28 cellular contexts compared by ENCODE assay signal in genomic region chr2:37816036-37816435, GRCh38.
"Had no signal": no experiment of that assay in that cellular context is flagged by ENCODE, and none has a peak within 500 bp of the region (broad histone marks: within the 10 kb centered on the region; RNA-seq: fewer than 3 reads in every experiment).

No MANE protein-coding gene starts in this region.

- H3K36me3 ChIP-seq: heart right ventricle, left lung, lower lobe of right lung, pancreas, suprapubic skin, thoracic aorta, tibial artery, upper lobe of right lung, uterus had no signal

- H3K4me3 Mint-ChIP-seq: mesothelial cell of epicardium; natural killer cell; stimulated activated effector memory CD8-positive, alpha-beta T cell treated with anti-CD3 and anti-CD28 coated beads, Interleukin-12 subunit alpha, Interleukin-12 subunit beta, amount 100 ng/mL, for 72 hours; stimulated activated naive CD8-positive, alpha-beta T cell treated with anti-CD3 and anti-CD28 coated beads, Interleukin-15, Interleukin-2, amounts not matched to agents 100 ng/mL and 50 ng/mL, for 24 hours had no signal

- H3K27me3 ChIP-seq: heart right ventricle, left lung, pancreas, suprapubic skin, tibial artery, upper lobe of right lung, uterus had no signal

- H3K27ac Mint-ChIP-seq: mesothelial cell of epicardium; naive B cell; natural killer cell; stimulated activated effector memory CD8-positive, alpha-beta T cell treated with anti-CD3 and anti-CD28 coated beads, Interleukin-12 subunit alpha, Interleukin-12 subunit beta, amount 100 ng/mL, for 72 hours; stimulated activated naive CD8-positive, alpha-beta T cell treated with anti-CD3 and anti-CD28 coated beads, Interleukin-15, Interleukin-2, amounts not matched to agents 100 ng/mL and 50 ng/mL, for 24 hours had no signal

- H3K27me3 Mint-ChIP-seq: naive B cell; stimulated activated naive CD8-positive, alpha-beta T cell treated with anti-CD3 and anti-CD28 coated beads, Interleukin-15, Interleukin-2, amounts not matched to agents 100 ng/mL and 50 ng/mL, for 24 hours had no signal

- H3K4me3 ChIP-seq: heart right ventricle, left lung, lower lobe of right lung, pancreas, psoas muscle, skin epidermis, suprapubic skin, thoracic aorta, tibial artery, upper lobe of right lung, uterus had no signal

- H3K27ac ChIP-seq: heart right ventricle, left lung, lower lobe of right lung, pancreas, psoas muscle, skin epidermis, suprapubic skin, thoracic aorta, tibial artery, upper lobe of right lung, uterus had no signal

- H3K9me3 ChIP-seq: left lung, lower lobe of right lung, pancreas, psoas muscle, suprapubic skin, thoracic aorta, tibial artery, upper lobe of right lung, uterus had no signal

- H3K36me3 Mint-ChIP-seq: natural killer cell; stimulated activated effector memory CD8-positive, alpha-beta T cell treated with anti-CD3 and anti-CD28 coated beads, Interleukin-12 subunit alpha, Interleukin-12 subunit beta, amount 100 ng/mL, for 72 hours had no signal

- H3K4me1 Mint-ChIP-seq: naive B cell; stimulated activated effector memory CD8-positive, alpha-beta T cell treated with anti-CD3 and anti-CD28 coated beads, Interleukin-12 subunit alpha, Interleukin-12 subunit beta, amount 100 ng/mL, for 72 hours had no signal

- ATAC-seq: heart right ventricle; left colon; left lung; lower lobe of right lung; natural killer cell; pancreas; psoas muscle; sciatic nerve; stimulated activated effector memory CD8-positive, alpha-beta T cell treated with anti-CD3 and anti-CD28 coated beads, Interleukin-12 subunit alpha, Interleukin-12 subunit beta, amount 100 ng/mL, for 72 hours; upper lobe of right lung had no signal

- H3K4me1 ChIP-seq: heart right ventricle, lower lobe of right lung, pancreas, psoas muscle, suprapubic skin, tibial artery, upper lobe of right lung, uterus had no signal

- FAIRE-seq: islet of Langerhans, kidney, pancreas had no signal

- DNase-seq: heart right ventricle; hippocampal formation; kidney; left colon; left lung; lower lobe of right lung; mammary epithelial cell; mesendoderm; naive B cell; natural killer cell; nucleus accumbens; pancreas; posterior cingulate gyrus; psoas muscle; stimulated activated CD4-positive, alpha-beta T cell treated with anti-CD3 and anti-CD28 coated beads, Interleukin-4, amount 100 ng/mL, for 24 hours; stimulated activated naive CD4-positive, alpha-beta T cell; tibial artery; trophoblast cell; upper lobe of right lung; uterus had no signal

- H3K9me3 Mint-ChIP-seq: stimulated activated effector memory CD8-positive, alpha-beta T cell treated with anti-CD3 and anti-CD28 coated beads, Interleukin-12 subunit alpha, Interleukin-12 subunit beta, amount 100 ng/mL, for 72 hours had no signal
